8 cellular contexts compared by ENCODE assay signal in genomic region chr6:107491059-107491609, GRCh38. TPM values are rescaled to one million over a fixed set of nuclear protein-coding genes. Genes with fewer than 3 reads are reported as not detected.
DNase-seq lines count a peak whose midpoint lies in the region; ATAC-seq and TF ChIP-seq lines count a peak whose summit lies in the region.

No MANE protein-coding gene starts in this region.

- H3K27ac ChIP-seq in CD4-positive, alpha-beta memory T cell (ENCODE audit: low read depth, low read length), result no peak overlapping the region
- H3K27ac ChIP-seq in ovary, result peak overlapping the region; percentile 83 to 87

- POLR2A ChIA-PET in CD4-positive, alpha-beta memory T cell (lab: Charles Lee; ENCODE audit: partially characterized antibody), result interaction anchor here (6.3 kb wide), 1 partner anchor 31 kb away, joined by 29 read pairs; the partner anchor contains the start of gene PDSS2

- CTCF ChIA-PET in CD4-positive, alpha-beta memory T cell (lab: Charles Lee; ENCODE audit: partially characterized antibody), result no interaction called here

- ATAC-seq in activated T-helper 17 cell treated with anti-CD3 and anti-CD28 coated beads, Interleukin-2, amount 50 U/mL, for 72 hours (replicated peaks), result no peak
- ATAC-seq in HG02981 (IDR thresholded peaks at IDR 0.05; ENCODE audit: unreplicated experiment), result no peak

- peaks cover 0 to 7% of the 10 kb centered on the region in 2 donors for H3K36me3 Mint-ChIP-seq in CD4-positive, alpha-beta memory T cell
- H3K36me3 Mint-ChIP-seq in activated T-helper 17 cell treated with anti-CD3 and anti-CD28 coated beads, Interleukin-2, amount 50 U/mL, for 72 hours (ENCODE audit: low read depth), result peaks cover 6% of the 10 kb centered on the region

- intact Hi-C loops in CD4-positive, alpha-beta memory T cell (cut with micrococcal nuclease), result no loop called here
- intact Hi-C loops in cardiac septum (cut with DNase I), result loop anchor here (5.0 kb wide), 2 partner anchors 51 to 166 kb away; no protein-coding TSS in a partner anchor
- intact Hi-C loops in ovary (cut with DNase I), result loop anchor here in 1 of 4 donors (5.0 kb wide), 1 partner anchor 111 kb away; no protein-coding TSS in a partner anchor

- H3K36me3 ChIP-seq in CD4-positive, alpha-beta memory T cell (ENCODE audit: insufficient read depth, low read length), result no peaks in the 10 kb centered on the region
- no peaks in the 10 kb centered on the region for H3K36me3 ChIP-seq in ovary

- no peak for TF ChIP-seq EP300 in ovary (IDR thresholded peaks at IDR 0.05)

- DNase-seq in CD4-positive, alpha-beta memory T cell, result peak in 2 of 5 donors; percentile 1 to 17
- DNase-seq in Jurkat, Clone E6-1 (ENCODE audit: low read depth, low spot score), result no peak
- DNase-seq in cardiac septum (ENCODE audit: low spot score) (peak; percentile 82), ovary (peak; percentile 78 to 87 (median 84)), activated gamma-delta T cell treated with Interleukin-2 at 50 U/mL for 16 hours (no peak), OCI-M2 (lab: John Stamatoyannopoulos, UW; ENCODE audit: unreplicated experiment) (no peak)

- H3K27me3 ChIP-seq in CD4-positive, alpha-beta memory T cell (ENCODE audit: insufficient read depth, low read length), result peaks cover 39% of the 10 kb centered on the region
- H3K27me3 ChIP-seq in ovary, result no peaks in the 10 kb centered on the region

- H3K9me3 ChIP-seq in CD4-positive, alpha-beta memory T cell (ENCODE audit: control insufficient read depth in 1 of 2, low read length in 2 of 2), result no peaks in the 10 kb centered on the region
- no peaks in the 10 kb centered on the region for H3K9me3 ChIP-seq in ovary

- H3K4me3 ChIP-seq in CD4-positive, alpha-beta memory T cell (ENCODE audit: low read length in 2 of 2), result peak overlapping the region in 1 of 2 donors; percentile 54
- peak overlapping the region; percentile 72 for H3K4me3 ChIP-seq in Jurkat, Clone E6-1 (ENCODE audit: low read length)
- H3K4me3 ChIP-seq in ovary, result peak overlapping the region; percentile 65

- TF ChIP-seq POLR2A in ovary (IDR thresholded peaks at IDR 0.05), result peak; percentile 3

- H3K4me1 Mint-ChIP-seq in CD4-positive, alpha-beta memory T cell, result peaks cover 12 to 29% (median 19%) of the 10 kb centered on the region in 4 donors
- H3K4me1 Mint-ChIP-seq in activated T-helper 17 cell treated with anti-CD3 and anti-CD28 coated beads, Interleukin-2, amount 50 U/mL, for 72 hours, result peaks cover 11% of the 10 kb centered on the region

- H3K4me1 ChIP-seq in CD4-positive, alpha-beta memory T cell (ENCODE audit: insufficient read depth, low read length), result peaks cover 31% of the 10 kb centered on the region
- H3K4me1 ChIP-seq in ovary (ENCODE audit: insufficient read depth), result peaks cover 8% of the 10 kb centered on the region

- no peaks in the 10 kb centered on the region for H3K9me3 Mint-ChIP-seq in CD4-positive, alpha-beta memory T cell
- no peaks in the 10 kb centered on the region for H3K9me3 Mint-ChIP-seq in activated T-helper 17 cell treated with anti-CD3 and anti-CD28 coated beads, Interleukin-2, amount 50 U/mL, for 72 hours

- no peak overlapping the region for H3K27ac Mint-ChIP-seq in CD4-positive, alpha-beta memory T cell
- no peak overlapping the region for H3K27ac Mint-ChIP-seq in activated T-helper 17 cell treated with anti-CD3 and anti-CD28 coated beads, Interleukin-2, amount 50 U/mL, for 72 hours

- peaks cover 32 to 40% of the 10 kb centered on the region in 2 donors for H3K27me3 Mint-ChIP-seq in CD4-positive, alpha-beta memory T cell
- peaks cover 34% of the 10 kb centered on the region for H3K27me3 Mint-ChIP-seq in activated T-helper 17 cell treated with anti-CD3 and anti-CD28 coated beads, Interleukin-2, amount 50 U/mL, for 72 hours

- WGBS in ovary, 3 donors, result 1 to 2% (median 1%) methylated on average over 35 to 40 of the region's 40 CpGs

- peak overlapping the region; percentile 85 to 92 (median 87) for H3K4me3 Mint-ChIP-seq in CD4-positive, alpha-beta memory T cell
- peak overlapping the region; percentile 77 for H3K4me3 Mint-ChIP-seq in activated T-helper 17 cell treated with anti-CD3 and anti-CD28 coated beads, Interleukin-2, amount 50 U/mL, for 72 hours

- TF ChIP-seq CTCF in ovary (IDR thresholded peaks at IDR 0.05), result no peak

RNA-seq across cellular contexts. Expression of gene SOBP, which starts 1.2 kb away (rescaled TPM):
- not detected for total RNA-seq in CD4-positive, alpha-beta memory T cell
- under 1 TPM in 1 of 2 donors, not detected in 1; 0.10 TPM for polyA plus RNA-seq in CD4-positive, alpha-beta memory T cell
- 2.7 TPM for polyA plus RNA-seq in Jurkat, Clone E6-1 (2012; ENCODE audit: insufficient read depth, insufficient read length)
- under 1 TPM in 1 of 2 donors, not detected in 1; 0.06 TPM for total RNA-seq in activated T-helper 17 cell treated with anti-CD3 and anti-CD28 coated beads, Interleukin-2, amount 50 U/mL, for 72 hours
- total RNA-seq in cardiac septum, result 28.7 TPM
- total RNA-seq in ovary, result 10 to 100 TPM in 6 of 7 donors, 1 to 10 TPM in 1; 8.7 to 31.3 (median 28.5) TPM
- polyA plus RNA-seq in ovary, result 10 to 100 TPM; 11.3 to 20.7 TPM

RNA-seq across cellular contexts. Expression of gene PDSS2, which starts 31.8 kb away (rescaled TPM):
- 10 to 100 TPM in 1 of 2 experiments, 1 to 10 TPM in 1; 10.0 to 11.4 TPM for total RNA-seq in CD4-positive, alpha-beta memory T cell
- 10 to 100 TPM; 13.0 to 14.3 TPM for polyA plus RNA-seq in CD4-positive, alpha-beta memory T cell
- 11.0 TPM for polyA plus RNA-seq in Jurkat, Clone E6-1 (2012; ENCODE audit: insufficient read depth, insufficient read length)
- total RNA-seq in activated T-helper 17 cell treated with anti-CD3 and anti-CD28 coated beads, Interleukin-2, amount 50 U/mL, for 72 hours, result 10 to 100 TPM; 10.4 to 13.6 TPM
- 16.8 TPM for total RNA-seq in cardiac septum
- 10 to 100 TPM in 6 of 7 donors, 1 to 10 TPM in 1; 8.2 to 17.5 (median 12.0) TPM for total RNA-seq in ovary
- polyA plus RNA-seq in ovary, result 10 to 100 TPM in 1 of 2 donors, 1 to 10 TPM in 1; 8.3 to 15.6 TPM

Comparison
In these comparisons a context has a peak if more than half of its experiments do, and no peak if none do; other contexts are left out.
1. DNase-seq: peak in cardiac septum (single experiment) and ovary (5 of 5); none in Jurkat, Clone E6-1 (single experiment), activated gamma-delta T cell treated with Interleukin-2 at 50 U/mL for 16 hours (single experiment) and OCI-M2 (single experiment).
2. RNA of gene SOBP, which starts 1.2 kb away (total RNA-seq): 28.7 TPM in cardiac septum (single experiment) and 8.7 to 31.3 TPM in ovary; not detected in CD4-positive, alpha-beta memory T cell and 0.06 TPM in activated T-helper 17 cell treated with anti-CD3 and anti-CD28 coated beads, Interleukin-2, amount 50 U/mL, for 72 hours; every median in the first group is over 4 times any median in the second.